In the genomic region with DNA sequence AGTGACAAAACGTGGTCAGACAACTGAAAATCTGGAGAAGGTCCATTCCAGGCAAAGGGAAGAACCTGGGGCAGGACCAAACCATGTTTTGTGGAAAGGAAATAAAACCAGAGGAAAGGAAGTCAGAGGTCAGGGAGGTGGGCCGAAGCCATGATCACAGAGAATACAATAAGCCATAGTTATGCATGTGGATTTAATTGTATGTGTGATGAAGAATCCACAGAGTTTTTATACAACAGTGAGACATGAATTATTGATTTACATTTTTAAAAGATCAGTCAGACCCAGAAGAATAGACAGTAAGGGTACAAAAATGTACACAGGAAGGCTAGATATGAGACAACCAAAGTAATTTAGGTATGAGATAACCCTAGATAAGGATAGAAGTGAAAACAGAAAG, we compare ENCODE assay signal across 16 cellular contexts. TPM values are rescaled to one million over a fixed set of nuclear protein-coding genes. Genes with fewer than 3 reads are reported as not detected.
DNase-seq lines count a peak whose midpoint lies in the region; ATAC-seq and TF ChIP-seq lines count a peak whose summit lies in the region.
"Had no signal": no experiment of that assay in that cellular context is flagged by ENCODE, and none has a peak within 500 bp of the region (broad histone marks: within the 10 kb centered on the region; RNA-seq: fewer than 3 reads in every experiment).

No MANE protein-coding gene starts in this region.

- peaks cover 11 to 13% of the 10 kb centered on the region in 2 donors for H3K36me3 Mint-ChIP-seq in activated T-cell treated with anti-CD3 and anti-CD28 coated beads, Interleukin-2, amount 50 U/mL, for 72 hours (ENCODE audit: insufficient read depth in 2 of 2)
- H3K36me3 Mint-ChIP-seq in activated T-cell treated with anti-CD3 and anti-CD28 coated beads, Interleukin-2, amount 50 U/mL, for 4 hours (ENCODE audit: insufficient read depth): peaks cover 13% of the 10 kb centered on the region
- H3K36me3 Mint-ChIP-seq in stimulated activated effector memory CD8-positive, alpha-beta T cell treated with anti-CD3 and anti-CD28 coated beads, Interleukin-12 subunit alpha, Interleukin-12 subunit beta, amount 100 ng/mL, for 72 hours: peaks cover 10% of the 10 kb centered on the region
- peaks cover 4% of the 10 kb centered on the region; the same call in 1 of the 2 replicates for H3K36me3 Mint-ChIP-seq in WTC11

- peak; percentile 48 to 70 for ATAC-seq in activated T-cell treated with anti-CD3 and anti-CD28 coated beads, Interleukin-2, amount 50 U/mL, for 72 hours (replicated peaks in 1 of 2)
- no peak for ATAC-seq in activated T-cell treated with anti-CD3 and anti-CD28 coated beads, Interleukin-2, amount 50 U/mL, for 4 hours
- peak; percentile 41; the same call in 2 of the 3 replicates for ATAC-seq in SK-N-SH treated with all-trans-retinoic acid at 6 μM for 48 hours
- ATAC-seq in stimulated activated effector memory CD8-positive, alpha-beta T cell treated with anti-CD3 and anti-CD28 coated beads, Interleukin-12 subunit alpha, Interleukin-12 subunit beta, amount 100 ng/mL, for 72 hours: peak; percentile 55
- ATAC-seq in omental fat pad (ENCODE audit: low FRiP score): no peak
- no peak for ATAC-seq in WTC11
- ATAC-seq: A549 had no signal

- TF ChIP-seq CTCF in fibroblast of the aortic adventitia (IDR thresholded peaks at IDR 0.05; ENCODE audit: insufficient read depth, low read length) (no peak), omental fat pad (IDR thresholded peaks at IDR 0.05) (no peak), WTC11 (IDR thresholded peaks at IDR 0.05) (no peak)

- H3K4me3 ChIP-seq in fibroblast of the aortic adventitia (ENCODE audit: low read depth, low read length): no peak overlapping the region
- H3K4me3 ChIP-seq: A549, heart right ventricle, lower lobe of right lung, tibial artery had no signal

- peak overlapping the region; percentile 14 for H3K27ac Mint-ChIP-seq in activated T-cell treated with anti-CD3 and anti-CD28 coated beads, Interleukin-2, amount 50 U/mL, for 72 hours
- peak overlapping the region; percentile 3 for H3K27ac Mint-ChIP-seq in stimulated activated effector memory CD8-positive, alpha-beta T cell treated with anti-CD3 and anti-CD28 coated beads, Interleukin-12 subunit alpha, Interleukin-12 subunit beta, amount 100 ng/mL, for 72 hours
- H3K27ac Mint-ChIP-seq in WTC11: no peak overlapping the region

- POLR2A ChIA-PET in WTC11 (lab: Charles Lee): no interaction called here

- peaks cover 0 to 3% of the 10 kb centered on the region in 2 donors for H3K9me3 Mint-ChIP-seq in activated T-cell treated with anti-CD3 and anti-CD28 coated beads, Interleukin-2, amount 50 U/mL, for 72 hours
- H3K9me3 Mint-ChIP-seq in activated T-cell treated with anti-CD3 and anti-CD28 coated beads, Interleukin-2, amount 50 U/mL, for 4 hours: peaks cover 4% of the 10 kb centered on the region
- H3K9me3 Mint-ChIP-seq in stimulated activated effector memory CD8-positive, alpha-beta T cell treated with anti-CD3 and anti-CD28 coated beads, Interleukin-12 subunit alpha, Interleukin-12 subunit beta, amount 100 ng/mL, for 72 hours: no peaks in the 10 kb centered on the region
- 0 out of 2 replicates have a peak, but pooled peaks cover 4% of the 10 kb centered on the region for H3K9me3 Mint-ChIP-seq in WTC11

- H3K4me3 Mint-ChIP-seq in activated T-cell treated with anti-CD3 and anti-CD28 coated beads, Interleukin-2, amount 50 U/mL, for 72 hours: peak overlapping the region; percentile 3 to 59
- no peak overlapping the region for H3K4me3 Mint-ChIP-seq in activated T-cell treated with anti-CD3 and anti-CD28 coated beads, Interleukin-2, amount 50 U/mL, for 4 hours
- no peak overlapping the region for H3K4me3 Mint-ChIP-seq in stimulated activated effector memory CD8-positive, alpha-beta T cell treated with anti-CD3 and anti-CD28 coated beads, Interleukin-12 subunit alpha, Interleukin-12 subunit beta, amount 100 ng/mL, for 72 hours
- no peak overlapping the region for H3K4me3 Mint-ChIP-seq in WTC11
- H3K4me3 Mint-ChIP-seq: brain had no signal

- no peaks in the 10 kb centered on the region for H3K27me3 Mint-ChIP-seq in activated T-cell treated with anti-CD3 and anti-CD28 coated beads, Interleukin-2, amount 50 U/mL, for 72 hours (ENCODE audit: low read depth)
- H3K27me3 Mint-ChIP-seq in activated T-cell treated with anti-CD3 and anti-CD28 coated beads, Interleukin-2, amount 50 U/mL, for 4 hours (ENCODE audit: low read depth): no peaks in the 10 kb centered on the region
- H3K27me3 Mint-ChIP-seq in WTC11 (ENCODE audit: low read depth): no peaks in the 10 kb centered on the region
- H3K27me3 Mint-ChIP-seq: brain had no signal

- peaks cover 27% of the 10 kb centered on the region for H3K4me1 Mint-ChIP-seq in activated T-cell treated with anti-CD3 and anti-CD28 coated beads, Interleukin-2, amount 50 U/mL, for 72 hours (ENCODE audit: low read depth)
- peaks cover 28% of the 10 kb centered on the region for H3K4me1 Mint-ChIP-seq in activated T-cell treated with anti-CD3 and anti-CD28 coated beads, Interleukin-2, amount 50 U/mL, for 4 hours (ENCODE audit: low read depth)
- H3K4me1 Mint-ChIP-seq in stimulated activated effector memory CD8-positive, alpha-beta T cell treated with anti-CD3 and anti-CD28 coated beads, Interleukin-12 subunit alpha, Interleukin-12 subunit beta, amount 100 ng/mL, for 72 hours: peaks cover 31% of the 10 kb centered on the region
- H3K4me1 Mint-ChIP-seq in WTC11: no peaks in the 10 kb centered on the region

- no peak overlapping the region for H3K27ac ChIP-seq in substantia nigra (ENCODE audit: low read depth, low read length, poor library complexity, severe bottlenecking)
- H3K27ac ChIP-seq: A549, lower lobe of right lung, tibial artery had no signal

- DNase-seq in activated T-cell treated with anti-CD3 and anti-CD28 coated beads, Interleukin-2, amount 50 U/mL, for 72 hours: no peak
- DNase-seq in activated T-cell treated with anti-CD3 and anti-CD28 coated beads, Interleukin-2, amount 50 U/mL, for 4 hours: no peak
- DNase-seq in fibroblast of the aortic adventitia (ENCODE audit: low read depth) (peak; percentile 75), omental fat pad (ENCODE audit: low spot score) (no peak), WTC11 (ENCODE audit: low spot score) (no peak), substantia nigra (lab: John Stamatoyannopoulos, UW) (no peak)
- DNase-seq in stimulated activated effector memory CD8-positive, alpha-beta T cell treated with anti-CD3 and anti-CD28 coated beads, Interleukin-12 subunit alpha, Interleukin-12 subunit beta, amount 100 ng/mL, for 72 hours (ENCODE audit: low spot score in 2 of 2): no peak
- DNase-seq: heart right ventricle, lower lobe of right lung, NCI-H1694, NCI-H526 treated with DMSO at 0.1 percent for 48 hours, nucleus accumbens, tibial artery had no signal

- CTCF ChIA-PET in WTC11 (lab: Charles Lee): interaction anchor here (1.3 kb wide), 1 partner anchor 45 kb away, joined by 3 read pairs; no protein-coding TSS in a partner anchor

TF ChIP-seq in SK-N-SH treated with all-trans-retinoic acid at 6 μM for 48 hours, 23 proteins besides CTCF, POLR2A, EP300 and RAD21 (continues in another document):
- TF ChIP-seq TOX (CRISPR knock-in tag; IDR thresholded peaks at IDR 0.05; ENCODE audit: borderline replicate concordance) (no peak), ISL1 (CRISPR knock-in tag; IDR thresholded peaks at IDR 0.05) (no peak), CSRNP3 (CRISPR knock-in tag; IDR thresholded peaks at IDR 0.05) (no peak), RARB (CRISPR knock-in tag; IDR thresholded peaks at IDR 0.05) (no peak), SNAI2 (CRISPR knock-in tag; IDR thresholded peaks at IDR 0.05) (no peak)

TF ChIP-seq in WTC11, 78 proteins besides CTCF, POLR2A, EP300 and RAD21 (continues in another document):
- TF ChIP-seq ZNF138 (CRISPR knock-in tag; conservative IDR thresholded peaks at IDR 0.05): no peak
- TF ChIP-seq, protein P1, sequence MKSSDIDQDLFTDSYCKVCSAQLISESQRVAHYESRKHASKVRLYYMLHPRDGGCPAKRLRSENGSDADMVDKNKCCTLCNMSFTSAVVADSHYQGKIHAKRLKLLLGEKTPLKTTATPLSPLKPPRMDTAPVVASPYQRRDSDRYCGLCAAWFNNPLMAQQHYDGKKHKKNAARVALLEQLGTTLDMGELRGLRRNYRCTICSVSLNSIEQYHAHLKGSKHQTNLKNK (CRISPR knock-in tag; IDR thresholded peaks at IDR 0.05): no peak
- no peak for TF ChIP-seq SMAD3 (CRISPR knock-in tag; IDR thresholded peaks at IDR 0.05; ENCODE audit: borderline replicate concordance)
- no peak for TF ChIP-seq ZNF416 (CRISPR knock-in tag; IDR thresholded peaks at IDR 0.05)
- TF ChIP-seq ZNF425 (CRISPR knock-in tag; conservative IDR thresholded peaks at IDR 0.05): no peak

RNA-seq across cellular contexts. Expression of gene TTC33, which starts 20.8 kb away (rescaled TPM):
- 10 to 100 TPM; 29.4 to 33.5 TPM for total RNA-seq in activated T-cell treated with anti-CD3 and anti-CD28 coated beads, Interleukin-2, amount 50 U/mL, for 72 hours
- total RNA-seq in activated T-cell treated with anti-CD3 and anti-CD28 coated beads, Interleukin-2, amount 50 U/mL, for 4 hours: 10 to 100 TPM; 14.6 to 20.9 (median 15.9) TPM
- total RNA-seq in fibroblast of the aortic adventitia (ENCODE audit: low replicate concordance) (13.7 and 15.9 TPM in 2 replicates), omental fat pad (10 to 100 TPM in 1 of 4 donors, 1 to 10 TPM in 3; 8.3 to 15.4 (median 9.3) TPM), WTC11 (2021) (9.2 to 10.7 TPM (median 10.6 TPM) in 3 replicates)

RNA-seq across cellular contexts. Expression of gene PTGER4, which starts 55.3 kb away (rescaled TPM):
- 10 to 100 TPM; 42.3 to 59.5 TPM for total RNA-seq in activated T-cell treated with anti-CD3 and anti-CD28 coated beads, Interleukin-2, amount 50 U/mL, for 72 hours
- 100 to 1,000 TPM; 115 to 188 (median 173) TPM for total RNA-seq in activated T-cell treated with anti-CD3 and anti-CD28 coated beads, Interleukin-2, amount 50 U/mL, for 4 hours
- total RNA-seq in fibroblast of the aortic adventitia (ENCODE audit: low replicate concordance) (0.57 and 12.0 TPM in 2 replicates), omental fat pad (10 to 100 TPM; 39.5 to 87.7 (median 46.4) TPM), WTC11 (2021) (0.92 to 3.1 TPM (median 0.96 TPM) in 3 replicates)

Comparison
In these comparisons a context has a peak if more than half of its experiments do, and no peak if none do; other contexts are left out.
1. ATAC-seq: peak in activated T-cell treated with anti-CD3 and anti-CD28 coated beads, Interleukin-2, amount 50 U/mL, for 72 hours (2 of 2), SK-N-SH treated with all-trans-retinoic acid at 6 μM for 48 hours (single experiment) and stimulated activated effector memory CD8-positive, alpha-beta T cell treated with anti-CD3 and anti-CD28 coated beads, Interleukin-12 subunit alpha, Interleukin-12 subunit beta, amount 100 ng/mL, for 72 hours (single experiment); none in activated T-cell treated with anti-CD3 and anti-CD28 coated beads, Interleukin-2, amount 50 U/mL, for 4 hours (0 of 2), omental fat pad (single experiment) and WTC11 (single experiment).
2. H3K4me3 Mint-ChIP-seq: peak in activated T-cell treated with anti-CD3 and anti-CD28 coated beads, Interleukin-2, amount 50 U/mL, for 72 hours (2 of 2); none in activated T-cell treated with anti-CD3 and anti-CD28 coated beads, Interleukin-2, amount 50 U/mL, for 4 hours (single experiment), stimulated activated effector memory CD8-positive, alpha-beta T cell treated with anti-CD3 and anti-CD28 coated beads, Interleukin-12 subunit alpha, Interleukin-12 subunit beta, amount 100 ng/mL, for 72 hours (single experiment) and WTC11 (single experiment).